In genomic region chr13:46667687-46668281, GRCh38 we compare ENCODE assay signal across 8 cellular contexts.
DNase-seq lines count a peak whose midpoint lies in the region; ATAC-seq and TF ChIP-seq lines count a peak whose summit lies in the region.

No MANE protein-coding gene starts in this region.

- no peak for TF ChIP-seq POLR2A in Peyer's patch (IDR thresholded peaks at IDR 0.05)

- H3K36me3 ChIP-seq in GM06990 (ENCODE audit: control insufficient read depth, insufficient read depth, low read length) (peaks cover 12% of the 10 kb centered on the region), Peyer's patch (no peaks in the 10 kb centered on the region), hepatocyte (replicated peaks; ENCODE audit: insufficient read depth, low read depth) (no peaks in the 10 kb centered on the region)

- H3K4me1 ChIP-seq in Peyer's patch (peaks cover 0 to 57% (median 16%) of the 10 kb centered on the region in 4 donors), hepatocyte (ENCODE audit: insufficient read depth) (peaks cover 31% of the 10 kb centered on the region)

- H3K27me3 ChIP-seq in GM06990 (replicated peaks; ENCODE audit: control insufficient read depth, insufficient read depth, low read length) (no peaks in the 10 kb centered on the region), Peyer's patch (no peaks in the 10 kb centered on the region), hepatocyte (no peaks in the 10 kb centered on the region)

- H3K79me2 ChIP-seq in hepatocyte: peaks cover 53% of the 10 kb centered on the region

- H3K27ac ChIP-seq in Peyer's patch (peak overlapping the region; percentile 21 to 75 (median 50)), hepatocyte (peak overlapping the region; percentile 6)

- TF ChIP-seq CTCF in GM06990 (IDR thresholded peaks at IDR 0.05; ENCODE audit: insufficient read depth, low read length, poor library complexity, severe bottlenecking) (no peak), Peyer's patch (IDR thresholded peaks at IDR 0.05) (no peak), hepatocyte (IDR thresholded peaks at IDR 0.05; ENCODE audit: poor library complexity) (no peak)

- no peak overlapping the region for H2AFZ ChIP-seq in hepatocyte

- peak overlapping the region; percentile 1 for H3K4me2 ChIP-seq in hepatocyte

- peak overlapping the region; percentile 49 for H3K4me3 ChIP-seq in GM06990 (replicated peaks; ENCODE audit: low read depth, low read length)
- peak overlapping the region in 3 of 4 donors; percentile 1 to 18 (median 13) for H3K4me3 ChIP-seq in Peyer's patch
- H3K4me3 ChIP-seq in hepatocyte: no peak overlapping the region

- no peaks in the 10 kb centered on the region for H3K9me3 ChIP-seq in Peyer's patch
- H3K9me3 ChIP-seq in hepatocyte (ENCODE audit: low read depth): no peaks in the 10 kb centered on the region

- no peaks in the 10 kb centered on the region for H4K20me1 ChIP-seq in hepatocyte (ENCODE audit: insufficient read depth, poor library complexity, severe bottlenecking)

- 96% methylated on average over 4 of the region's 4 CpGs for WGBS in hepatocyte (ENCODE audit: low lambda C conversion rate, missing lambda C conversion rate)

- no peaks in the 10 kb centered on the region for H3K9me2 ChIP-seq in hepatocyte (replicated peaks; ENCODE audit: insufficient read depth)

- DNase-seq in GM06990 (ENCODE audit: extremely low read depth, insufficient read length) (no peak), Peyer's patch (no peak), hepatocyte (ENCODE audit: low spot score) (no peak), NCI-H1092 treated with DMSO at 0.1 percent for 48 hours (lab: John Stamatoyannopoulos, UW) (no peak), middle frontal gyrus (ENCODE audit: extremely low spot score, low spot score) (no peak), foreskin melanocyte (no peak), DMS 273 (lab: John Stamatoyannopoulos, UW; ENCODE audit: unreplicated experiment) (no peak)

- peak; percentile 54 for ATAC-seq in GM21529 (IDR thresholded peaks at IDR 0.05; ENCODE audit: unreplicated experiment)
